8 cellular contexts compared by ENCODE assay signal in the genomic region with DNA sequence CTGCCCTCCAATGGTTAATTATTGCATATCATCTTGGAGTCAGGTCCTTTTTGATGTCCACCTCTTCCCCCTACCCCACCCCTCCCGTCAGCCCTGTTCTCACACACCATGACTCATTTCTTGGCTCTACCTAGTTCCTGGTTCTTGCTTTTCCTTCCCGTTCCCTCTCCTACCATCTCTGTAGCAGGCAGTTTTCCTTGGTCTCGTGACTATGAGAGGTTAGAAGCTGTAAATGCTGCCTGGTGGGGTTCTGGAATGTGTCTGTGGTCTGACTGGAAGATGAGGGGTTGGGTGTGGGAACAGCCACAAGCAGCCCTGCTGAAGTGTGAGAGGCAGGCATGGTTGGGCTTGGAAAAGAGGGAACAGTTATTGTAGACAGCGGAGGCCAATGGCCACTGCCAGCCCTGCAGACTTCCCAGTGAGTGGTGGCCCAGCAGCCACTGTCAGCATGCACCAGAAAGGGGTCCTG. TPM values are rescaled to one million over a fixed set of nuclear protein-coding genes. Genes with fewer than 3 reads are reported as not detected.
A peak's percentile ranks its signal among the peaks of the same experiment; 100 is the strongest.
DNase-seq lines count a peak whose midpoint lies in the region; ATAC-seq and TF ChIP-seq lines count a peak whose summit lies in the region.

No MANE protein-coding gene starts in this region.

- H3K9me3 Mint-ChIP-seq in Caco-2 (ENCODE audit: unreplicated experiment) = no peaks in the 10 kb centered on the region

- POLR2A ChIA-PET in Caco-2 (lab: Charles Lee) = interaction anchor here (1.0 to 1.1 kb wide), 2 partner anchors 94 to 103 kb away, joined by 3 read pairs; partner anchors contain the start of gene IRF1

- BruUV-seq in Caco-2 (replicated peaks; lab: Mats Ljungman, UMichigan) = no TSS peak

- H3K4me1 ChIP-seq in Caco-2 (peaks cover 29% of the 10 kb centered on the region), colonic mucosa (peaks cover 9% of the 10 kb centered on the region), mesodermal cell (ENCODE audit: control insufficient read depth, insufficient read depth, low read length, poor library complexity, severe bottlenecking) (peaks cover 42% of the 10 kb centered on the region)

- H3K9ac ChIP-seq in colonic mucosa (ENCODE audit: low read depth in 2 of 2, low read length in 2 of 2) = peak overlapping the region in 1 of 2 donors; percentile 23

- no peaks in the 10 kb centered on the region for H3K27me3 Mint-ChIP-seq in Caco-2 (ENCODE audit: insufficient read depth, unreplicated experiment)

- no peaks in the 10 kb centered on the region for H3K27me3 ChIP-seq in Caco-2 (replicated peaks; ENCODE audit: control insufficient read depth, insufficient read depth, low read length)
- H3K27me3 ChIP-seq in colonic mucosa = no peaks in the 10 kb centered on the region

- CTCF ChIA-PET in Caco-2 (lab: Charles Lee) = interaction anchor here (1.1 to 2.3 kb wide), 2 partner anchors 114 to 118 kb away, joined by 3 to 6 read pairs; no protein-coding TSS in a partner anchor

- TF ChIP-seq CTCF in Caco-2 (IDR thresholded peaks at IDR 0.05; ENCODE audit: insufficient read depth in 1 of 2, low read depth in 1 of 2, low read length in 1 of 2, severe bottlenecking in 1 of 2, unreplicated experiment in 1 of 2) (no peak), colonic mucosa (IDR thresholded peaks at IDR 0.05) (no peak)

- no peaks in the 10 kb centered on the region for H3K9me3 ChIP-seq in Caco-2
- no peaks in the 10 kb centered on the region for H3K9me3 ChIP-seq in colonic mucosa
- H3K9me3 ChIP-seq in mesodermal cell (ENCODE audit: control insufficient read depth, low read length) = no peaks in the 10 kb centered on the region

- no peak for ATAC-seq in GM21360 (IDR thresholded peaks at IDR 0.05; ENCODE audit: unreplicated experiment)

- no peaks in the 10 kb centered on the region for H3K4me1 Mint-ChIP-seq in Caco-2 (ENCODE audit: low read depth, unreplicated experiment)

- intact Hi-C loops in Caco-2 (cut with micrococcal nuclease; ENCODE audit: unreplicated experiment) = loop anchor here (5.0 to 10.0 kb wide), 2 partner anchors 115 to 427 kb away; partner anchors contain the start of gene SOWAHA
- intact Hi-C loops in colonic mucosa (cut with DNase I) = loop anchor here (2.0 to 10.0 kb wide), 3 partner anchors 111 to 437 kb away; no protein-coding TSS in a partner anchor

- H3K27ac Mint-ChIP-seq in Caco-2 (ENCODE audit: unreplicated experiment) = peak overlapping the region; percentile 51

- DNase-seq in Caco-2 = no peak
- peak; percentile 39 for DNase-seq in NOMO-1 treated with dmso at 0.1 percent for 144 hours (lab: John Stamatoyannopoulos, UW; ENCODE audit: unreplicated experiment)
- DNase-seq in colonic mucosa = peak; percentile 86
- DNase-seq in 8988T = no peak
- DNase-seq in NCI-H1436 (lab: John Stamatoyannopoulos, UW) = no peak
- no peak for DNase-seq in NCI-H1930 (lab: John Stamatoyannopoulos, UW)

- H3K4me3 ChIP-seq in Caco-2 (ENCODE audit: low read depth, low read length) = no peak overlapping the region
- no peak overlapping the region for H3K4me3 ChIP-seq in colonic mucosa
- H3K4me3 ChIP-seq in mesodermal cell (ENCODE audit: extremely low read depth, insufficient read depth, low read length, poor library complexity, severe bottlenecking) = no peak overlapping the region

- H3K36me3 ChIP-seq in Caco-2 (ENCODE audit: control insufficient read depth, insufficient read depth, low read length) (peaks cover 3% of the 10 kb centered on the region; the same call in 1 of the 2 replicates), colonic mucosa (no peaks in the 10 kb centered on the region), mesodermal cell (ENCODE audit: control insufficient read depth, insufficient read depth, low read length) (no peaks in the 10 kb centered on the region)

- H3K36me3 Mint-ChIP-seq in Caco-2 (ENCODE audit: insufficient read depth, unreplicated experiment) = no peaks in the 10 kb centered on the region

- peak overlapping the region; percentile 60 for H3K27ac ChIP-seq in colonic mucosa
- peak overlapping the region; percentile 89 for H3K27ac ChIP-seq in mesodermal cell (ENCODE audit: low read depth, low read length, severe bottlenecking)

- H3K4me3 Mint-ChIP-seq in Caco-2 (ENCODE audit: unreplicated experiment) = no peak overlapping the region

- WGBS in mesodermal cell (ENCODE audit: insufficient coverage in 2 of 2), 2 experiments = 55 to 100% methylated on average over 2 to 3 of the region's 4 CpGs

RNA-seq across cellular contexts. Expression of gene SLC22A5, which starts 18.2 kb away (rescaled TPM):
- total RNA-seq in Caco-2 (2022) = 19.1 and 20.2 TPM in 2 replicates
- 10 to 100 TPM; 26.0 to 38.6 TPM for total RNA-seq in colonic mucosa
- 1.5 TPM for polyA plus RNA-seq in mesodermal cell (2013, experiment 1 of 2)
- 1.2 TPM for polyA plus RNA-seq in mesodermal cell (2013, experiment 2 of 2)

Comparison
In these comparisons a context has a peak if more than half of its experiments do, and no peak if none do; other contexts are left out.
1. DNase-seq: peak in NOMO-1 treated with dmso at 0.1 percent for 144 hours (single experiment) and colonic mucosa (single experiment); none in Caco-2 (0 of 2), 8988T (single experiment), NCI-H1436 (single experiment) and NCI-H1930 (0 of 2).